1 cellular context compared by ENCODE assay signal in the genomic region with DNA sequence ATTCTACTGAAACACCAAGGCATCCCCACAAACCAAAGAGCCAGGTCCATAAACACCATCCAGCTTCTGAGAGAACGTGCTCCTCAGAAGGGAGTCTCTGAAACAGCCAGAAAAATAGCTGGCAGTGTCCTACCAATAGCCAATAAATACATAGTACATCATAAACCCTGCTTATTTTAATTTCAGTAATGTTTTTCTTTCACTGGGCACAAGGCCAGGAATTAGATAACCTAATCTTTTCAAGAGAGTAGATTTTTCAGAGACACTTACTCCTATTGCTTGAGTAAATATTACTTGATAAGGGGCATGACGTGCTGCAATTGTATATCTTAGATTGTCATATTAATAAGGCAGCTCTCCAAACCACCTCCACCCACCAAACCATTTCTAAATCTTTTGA.
TF ChIP-seq lines count a peak whose summit lies in the region.

No MANE protein-coding gene starts in this region.

TF ChIP-seq in HEK293, 187 proteins besides CTCF, POLR2A, EP300 and RAD21 (continued from another document and continues in another):
- TF ChIP-seq, protein P1, sequence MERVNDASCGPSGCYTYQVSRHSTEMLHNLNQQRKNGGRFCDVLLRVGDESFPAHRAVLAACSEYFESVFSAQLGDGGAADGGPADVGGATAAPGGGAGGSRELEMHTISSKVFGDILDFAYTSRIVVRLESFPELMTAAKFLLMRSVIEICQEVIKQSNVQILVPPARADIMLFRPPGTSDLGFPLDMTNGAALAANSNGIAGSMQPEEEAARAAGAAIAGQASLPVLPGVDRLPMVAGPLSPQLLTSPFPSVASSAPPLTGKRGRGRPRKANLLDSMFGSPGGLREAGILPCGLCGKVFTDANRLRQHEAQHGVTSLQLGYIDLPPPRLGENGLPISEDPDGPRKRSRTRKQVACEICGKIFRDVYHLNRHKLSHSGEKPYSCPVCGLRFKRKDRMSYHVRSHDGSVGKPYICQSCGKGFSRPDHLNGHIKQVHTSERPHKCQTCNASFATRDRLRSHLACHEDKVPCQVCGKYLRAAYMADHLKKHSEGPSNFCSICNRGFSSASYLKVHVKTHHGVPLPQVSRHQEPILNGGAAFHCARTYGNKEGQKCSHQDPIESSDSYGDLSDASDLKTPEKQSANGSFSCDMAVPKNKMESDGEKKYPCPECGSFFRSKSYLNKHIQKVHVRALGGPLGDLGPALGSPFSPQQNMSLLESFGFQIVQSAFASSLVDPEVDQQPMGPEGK (tag by site-specific recombination; IDR thresholded peaks at IDR 0.05): no peak
- no peak for TF ChIP-seq ZNF837 (tag by site-specific recombination; IDR thresholded peaks at IDR 0.05)
- TF ChIP-seq ZNF76 (tag by site-specific recombination; IDR thresholded peaks at IDR 0.05; ENCODE audit: borderline replicate concordance, low read depth): no peak
- TF ChIP-seq ZNF610 (tag by site-specific recombination; IDR thresholded peaks at IDR 0.05; ENCODE audit: borderline replicate concordance): peak; percentile 68; the same call in 1 of the 2 replicates
- TF ChIP-seq ZNF335 (tag by site-specific recombination; conservative IDR thresholded peaks at IDR 0.05): no peak
- no peak for TF ChIP-seq ZNF146 (tag by site-specific recombination; IDR thresholded peaks at IDR 0.05)
- TF ChIP-seq, protein P2, sequence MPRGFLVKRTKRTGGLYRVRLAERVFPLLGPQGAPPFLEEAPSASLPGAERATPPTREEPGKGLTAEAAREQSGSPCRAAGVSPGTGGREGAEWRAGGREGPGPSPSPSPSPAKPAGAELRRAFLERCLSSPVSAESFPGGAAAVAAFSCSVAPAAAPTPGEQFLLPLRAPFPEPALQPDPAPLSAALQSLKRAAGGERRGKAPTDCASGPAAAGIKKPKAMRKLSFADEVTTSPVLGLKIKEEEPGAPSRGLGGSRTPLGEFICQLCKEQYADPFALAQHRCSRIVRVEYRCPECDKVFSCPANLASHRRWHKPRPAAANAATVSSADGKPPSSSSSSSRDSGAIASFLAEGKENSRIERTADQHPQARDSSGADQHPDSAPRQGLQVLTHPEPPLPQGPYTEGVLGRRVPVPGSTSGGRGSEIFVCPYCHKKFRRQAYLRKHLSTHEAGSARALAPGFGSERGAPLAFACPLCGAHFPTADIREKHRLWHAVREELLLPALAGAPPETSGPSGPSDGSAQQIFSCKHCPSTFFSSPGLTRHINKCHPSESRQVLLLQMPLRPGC (tag by site-specific recombination; IDR thresholded peaks at IDR 0.05): 0 out of 2 replicates have a peak, but pooled peaks have one; percentile 37
- TF ChIP-seq ZNF132 (tag by site-specific recombination; IDR thresholded peaks at IDR 0.05; ENCODE audit: borderline replicate concordance): no peak
- no peak for TF ChIP-seq HOXC10 (CRISPR knock-in tag; IDR thresholded peaks at IDR 0.05)
- no peak for TF ChIP-seq ZFHX2 (tag by site-specific recombination; conservative IDR thresholded peaks at IDR 0.05)
- peak; percentile 25; the same call in 1 of the 2 replicates for TF ChIP-seq KLF1 (tag by site-specific recombination; IDR thresholded peaks at IDR 0.05)
- no peak for TF ChIP-seq ZNF585B (tag by site-specific recombination; IDR thresholded peaks at IDR 0.05)
- TF ChIP-seq, protein P3, sequence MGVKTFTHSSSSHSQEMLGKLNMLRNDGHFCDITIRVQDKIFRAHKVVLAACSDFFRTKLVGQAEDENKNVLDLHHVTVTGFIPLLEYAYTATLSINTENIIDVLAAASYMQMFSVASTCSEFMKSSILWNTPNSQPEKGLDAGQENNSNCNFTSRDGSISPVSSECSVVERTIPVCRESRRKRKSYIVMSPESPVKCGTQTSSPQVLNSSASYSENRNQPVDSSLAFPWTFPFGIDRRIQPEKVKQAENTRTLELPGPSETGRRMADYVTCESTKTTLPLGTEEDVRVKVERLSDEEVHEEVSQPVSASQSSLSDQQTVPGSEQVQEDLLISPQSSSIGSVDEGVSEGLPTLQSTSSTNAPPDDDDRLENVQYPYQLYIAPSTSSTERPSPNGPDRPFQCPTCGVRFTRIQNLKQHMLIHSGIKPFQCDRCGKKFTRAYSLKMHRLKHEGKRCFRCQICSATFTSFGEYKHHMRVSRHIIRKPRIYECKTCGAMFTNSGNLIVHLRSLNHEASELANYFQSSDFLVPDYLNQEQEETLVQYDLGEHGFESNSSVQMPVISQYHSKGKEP (tag by site-specific recombination; IDR thresholded peaks at IDR 0.05): peak; percentile 72
- TF ChIP-seq ZNF169 (tag by site-specific recombination; IDR thresholded peaks at IDR 0.05): no peak
- TF ChIP-seq ZNF37A (tag by site-specific recombination; IDR thresholded peaks at IDR 0.05): 0 out of 2 replicates have a peak, but pooled peaks have one; percentile 41
- TF ChIP-seq TRIM28 (IDR thresholded peaks at IDR 0.05; ENCODE audit: borderline replicate concordance, low read length): peak; percentile 81; the same call in 1 of the 2 replicates
- no peak for TF ChIP-seq ZNF175 (tag by site-specific recombination; IDR thresholded peaks at IDR 0.05)
- TF ChIP-seq ZNF629 (tag by site-specific recombination; IDR thresholded peaks at IDR 0.05): peak; percentile 80
- TF ChIP-seq ZBTB1 (tag by site-specific recombination; IDR thresholded peaks at IDR 0.05): no peak
- TF ChIP-seq ZBTB21 (tag by site-specific recombination; IDR thresholded peaks at IDR 0.05): no peak
- TF ChIP-seq ZNF202 (tag by site-specific recombination; IDR thresholded peaks at IDR 0.05; ENCODE audit: borderline replicate concordance): no peak
- no peak for TF ChIP-seq ZNF626 (tag by site-specific recombination; IDR thresholded peaks at IDR 0.05)
- TF ChIP-seq, protein P4, sequence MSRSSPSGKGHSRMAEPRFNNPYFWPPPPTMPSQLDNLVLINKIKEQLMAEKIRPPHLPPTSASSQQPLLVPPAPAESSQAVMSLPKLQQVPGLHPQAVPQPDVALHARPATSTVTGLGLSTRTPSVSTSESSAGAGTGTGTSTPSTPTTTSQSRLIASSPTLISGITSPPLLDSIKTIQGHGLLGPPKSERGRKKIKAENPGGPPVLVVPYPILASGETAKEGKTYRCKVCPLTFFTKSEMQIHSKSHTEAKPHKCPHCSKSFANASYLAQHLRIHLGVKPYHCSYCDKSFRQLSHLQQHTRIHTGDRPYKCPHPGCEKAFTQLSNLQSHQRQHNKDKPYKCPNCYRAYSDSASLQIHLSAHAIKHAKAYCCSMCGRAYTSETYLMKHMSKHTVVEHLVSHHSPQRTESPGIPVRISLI (tag by site-specific recombination; IDR thresholded peaks at IDR 0.05): no peak
- TF ChIP-seq GLI2 (tag by site-specific recombination; IDR thresholded peaks at IDR 0.05; ENCODE audit: borderline replicate concordance, low read depth): peak; percentile 77; the same call in 1 of the 2 replicates
- TF ChIP-seq, protein P5, sequence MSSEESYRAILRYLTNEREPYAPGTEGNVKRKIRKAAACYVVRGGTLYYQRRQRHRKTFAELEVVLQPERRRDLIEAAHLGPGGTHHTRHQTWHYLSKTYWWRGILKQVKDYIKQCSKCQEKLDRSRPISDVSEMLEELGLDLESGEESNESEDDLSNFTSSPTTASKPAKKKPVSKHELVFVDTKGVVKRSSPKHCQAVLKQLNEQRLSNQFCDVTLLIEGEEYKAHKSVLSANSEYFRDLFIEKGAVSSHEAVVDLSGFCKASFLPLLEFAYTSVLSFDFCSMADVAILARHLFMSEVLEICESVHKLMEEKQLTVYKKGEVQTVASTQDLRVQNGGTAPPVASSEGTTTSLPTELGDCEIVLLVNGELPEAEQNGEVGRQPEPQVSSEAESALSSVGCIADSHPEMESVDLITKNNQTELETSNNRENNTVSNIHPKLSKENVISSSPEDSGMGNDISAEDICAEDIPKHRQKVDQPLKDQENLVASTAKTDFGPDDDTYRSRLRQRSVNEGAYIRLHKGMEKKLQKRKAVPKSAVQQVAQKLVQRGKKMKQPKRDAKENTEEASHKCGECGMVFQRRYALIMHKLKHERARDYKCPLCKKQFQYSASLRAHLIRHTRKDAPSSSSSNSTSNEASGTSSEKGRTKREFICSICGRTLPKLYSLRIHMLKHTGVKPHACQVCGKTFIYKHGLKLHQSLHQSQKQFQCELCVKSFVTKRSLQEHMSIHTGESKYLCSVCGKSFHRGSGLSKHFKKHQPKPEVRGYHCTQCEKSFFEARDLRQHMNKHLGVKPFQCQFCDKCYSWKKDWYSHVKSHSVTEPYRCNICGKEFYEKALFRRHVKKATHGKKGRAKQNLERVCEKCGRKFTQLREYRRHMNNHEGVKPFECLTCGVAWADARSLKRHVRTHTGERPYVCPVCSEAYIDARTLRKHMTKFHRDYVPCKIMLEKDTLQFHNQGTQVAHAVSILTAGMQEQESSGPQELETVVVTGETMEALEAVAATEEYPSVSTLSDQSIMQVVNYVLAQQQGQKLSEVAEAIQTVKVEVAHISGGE (tag by site-specific recombination; conservative IDR thresholded peaks at IDR 0.05; ENCODE audit: low read depth): no peak
- TF ChIP-seq, protein P6, sequence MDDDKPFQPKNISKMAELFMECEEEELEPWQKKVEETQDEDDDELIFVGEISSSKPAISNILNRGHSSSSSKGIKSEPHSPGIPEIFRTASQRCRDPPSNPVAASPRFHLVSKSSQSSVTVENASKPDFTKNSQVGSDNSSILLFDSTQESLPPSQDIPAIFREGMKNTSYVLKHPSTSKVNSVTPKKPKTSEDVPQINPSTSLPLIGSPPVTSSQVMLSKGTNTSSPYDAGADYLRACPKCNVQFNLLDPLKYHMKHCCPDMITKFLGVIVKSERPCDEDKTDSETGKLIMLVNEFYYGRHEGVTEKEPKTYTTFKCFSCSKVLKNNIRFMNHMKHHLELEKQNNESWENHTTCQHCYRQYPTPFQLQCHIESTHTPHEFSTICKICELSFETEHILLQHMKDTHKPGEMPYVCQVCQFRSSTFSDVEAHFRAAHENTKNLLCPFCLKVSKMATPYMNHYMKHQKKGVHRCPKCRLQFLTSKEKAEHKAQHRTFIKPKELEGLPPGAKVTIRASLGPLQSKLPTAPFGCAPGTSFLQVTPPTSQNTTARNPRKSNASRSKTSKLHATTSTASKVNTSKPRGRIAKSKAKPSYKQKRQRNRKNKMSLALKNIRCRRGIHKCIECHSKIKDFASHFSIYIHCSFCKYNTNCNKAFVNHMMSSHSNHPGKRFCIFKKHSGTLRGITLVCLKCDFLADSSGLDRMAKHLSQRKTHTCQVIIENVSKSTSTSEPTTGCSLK (tag by site-specific recombination; IDR thresholded peaks at IDR 0.05): no peak
- TF ChIP-seq, protein P7, sequence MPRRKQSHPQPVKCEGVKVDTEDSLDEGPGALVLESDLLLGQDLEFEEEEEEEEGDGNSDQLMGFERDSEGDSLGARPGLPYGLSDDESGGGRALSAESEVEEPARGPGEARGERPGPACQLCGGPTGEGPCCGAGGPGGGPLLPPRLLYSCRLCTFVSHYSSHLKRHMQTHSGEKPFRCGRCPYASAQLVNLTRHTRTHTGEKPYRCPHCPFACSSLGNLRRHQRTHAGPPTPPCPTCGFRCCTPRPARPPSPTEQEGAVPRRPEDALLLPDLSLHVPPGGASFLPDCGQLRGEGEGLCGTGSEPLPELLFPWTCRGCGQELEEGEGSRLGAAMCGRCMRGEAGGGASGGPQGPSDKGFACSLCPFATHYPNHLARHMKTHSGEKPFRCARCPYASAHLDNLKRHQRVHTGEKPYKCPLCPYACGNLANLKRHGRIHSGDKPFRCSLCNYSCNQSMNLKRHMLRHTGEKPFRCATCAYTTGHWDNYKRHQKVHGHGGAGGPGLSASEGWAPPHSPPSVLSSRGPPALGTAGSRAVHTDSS (tag by site-specific recombination; IDR thresholded peaks at IDR 0.05): no peak
- no peak for TF ChIP-seq ZNF10 (tag by site-specific recombination; IDR thresholded peaks at IDR 0.05)
- peak; percentile 80 for TF ChIP-seq FEZF1 (tag by site-specific recombination; IDR thresholded peaks at IDR 0.05)
- TF ChIP-seq HOXD13 (CRISPR knock-in tag; IDR thresholded peaks at IDR 0.05; ENCODE audit: borderline replicate concordance): no peak
- no peak for TF ChIP-seq ZSCAN23 (tag by site-specific recombination; IDR thresholded peaks at IDR 0.05)
- TF ChIP-seq ZNF48 (tag by site-specific recombination; IDR thresholded peaks at IDR 0.05): no peak
- TF ChIP-seq ZNF248 (tag by site-specific recombination; IDR thresholded peaks at IDR 0.05): no peak
- peak; percentile 83 for TF ChIP-seq ZNF341 (tag by site-specific recombination; IDR thresholded peaks at IDR 0.05; ENCODE audit: low read depth)
- no peak for TF ChIP-seq ZNF830 (tag by site-specific recombination; IDR thresholded peaks at IDR 0.05; ENCODE audit: low read depth)
- TF ChIP-seq, protein P8, sequence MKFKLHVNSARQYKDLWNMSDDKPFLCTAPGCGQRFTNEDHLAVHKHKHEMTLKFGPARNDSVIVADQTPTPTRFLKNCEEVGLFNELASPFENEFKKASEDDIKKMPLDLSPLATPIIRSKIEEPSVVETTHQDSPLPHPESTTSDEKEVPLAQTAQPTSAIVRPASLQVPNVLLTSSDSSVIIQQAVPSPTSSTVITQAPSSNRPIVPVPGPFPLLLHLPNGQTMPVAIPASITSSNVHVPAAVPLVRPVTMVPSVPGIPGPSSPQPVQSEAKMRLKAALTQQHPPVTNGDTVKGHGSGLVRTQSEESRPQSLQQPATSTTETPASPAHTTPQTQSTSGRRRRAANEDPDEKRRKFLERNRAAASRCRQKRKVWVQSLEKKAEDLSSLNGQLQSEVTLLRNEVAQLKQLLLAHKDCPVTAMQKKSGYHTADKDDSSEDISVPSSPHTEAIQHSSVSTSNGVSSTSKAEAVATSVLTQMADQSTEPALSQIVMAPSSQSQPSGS (tag by site-specific recombination; IDR thresholded peaks at IDR 0.05; ENCODE audit: low read depth): peak; percentile 57
- no peak for TF ChIP-seq GLIS1 (tag by site-specific recombination; IDR thresholded peaks at IDR 0.05)
- no peak for TF ChIP-seq ZNF501 (tag by site-specific recombination; IDR thresholded peaks at IDR 0.05)
- no peak for TF ChIP-seq ZNF560 (tag by site-specific recombination; IDR thresholded peaks at IDR 0.05; ENCODE audit: borderline replicate concordance)
- TF ChIP-seq REPIN1 (tag by site-specific recombination; IDR thresholded peaks at IDR 0.05; ENCODE audit: low read depth): no peak
- no peak for TF ChIP-seq ZNF701 (tag by site-specific recombination; IDR thresholded peaks at IDR 0.05)
- TF ChIP-seq, protein P9, sequence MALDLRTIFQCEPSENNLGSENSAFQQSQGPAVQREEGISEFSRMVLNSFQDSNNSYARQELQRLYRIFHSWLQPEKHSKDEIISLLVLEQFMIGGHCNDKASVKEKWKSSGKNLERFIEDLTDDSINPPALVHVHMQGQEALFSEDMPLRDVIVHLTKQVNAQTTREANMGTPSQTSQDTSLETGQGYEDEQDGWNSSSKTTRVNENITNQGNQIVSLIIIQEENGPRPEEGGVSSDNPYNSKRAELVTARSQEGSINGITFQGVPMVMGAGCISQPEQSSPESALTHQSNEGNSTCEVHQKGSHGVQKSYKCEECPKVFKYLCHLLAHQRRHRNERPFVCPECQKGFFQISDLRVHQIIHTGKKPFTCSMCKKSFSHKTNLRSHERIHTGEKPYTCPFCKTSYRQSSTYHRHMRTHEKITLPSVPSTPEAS (tag by site-specific recombination; IDR thresholded peaks at IDR 0.05): no peak
- TF ChIP-seq, protein P10, sequence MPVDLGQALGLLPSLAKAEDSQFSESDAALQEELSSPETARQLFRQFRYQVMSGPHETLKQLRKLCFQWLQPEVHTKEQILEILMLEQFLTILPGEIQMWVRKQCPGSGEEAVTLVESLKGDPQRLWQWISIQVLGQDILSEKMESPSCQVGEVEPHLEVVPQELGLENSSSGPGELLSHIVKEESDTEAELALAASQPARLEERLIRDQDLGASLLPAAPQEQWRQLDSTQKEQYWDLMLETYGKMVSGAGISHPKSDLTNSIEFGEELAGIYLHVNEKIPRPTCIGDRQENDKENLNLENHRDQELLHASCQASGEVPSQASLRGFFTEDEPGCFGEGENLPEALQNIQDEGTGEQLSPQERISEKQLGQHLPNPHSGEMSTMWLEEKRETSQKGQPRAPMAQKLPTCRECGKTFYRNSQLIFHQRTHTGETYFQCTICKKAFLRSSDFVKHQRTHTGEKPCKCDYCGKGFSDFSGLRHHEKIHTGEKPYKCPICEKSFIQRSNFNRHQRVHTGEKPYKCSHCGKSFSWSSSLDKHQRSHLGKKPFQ (tag by site-specific recombination; IDR thresholded peaks at IDR 0.05): 0 out of 2 replicates have a peak, but pooled peaks have one; percentile 29
